ENCODE assay signal across 10 cellular contexts in the genomic region with DNA sequence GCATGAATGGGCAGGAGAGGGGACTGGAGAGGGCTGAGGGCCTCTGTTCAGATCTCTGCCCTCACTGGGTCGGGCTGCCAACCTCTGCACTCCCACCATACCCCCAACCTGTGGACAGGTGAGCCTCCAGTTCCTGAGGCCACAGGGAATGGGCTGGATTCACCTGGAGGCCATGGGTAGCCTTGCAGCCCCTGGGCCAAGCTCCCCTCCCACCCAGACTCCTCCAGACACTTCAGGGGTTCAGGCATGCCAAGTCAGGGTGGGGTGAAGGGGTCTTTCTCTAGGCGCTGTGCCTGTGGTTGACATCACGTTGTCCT.
DNase-seq lines count a peak whose midpoint lies in the region; ATAC-seq and TF ChIP-seq lines count a peak whose summit lies in the region.
"Had no signal": no experiment of that assay in that cellular context is flagged by ENCODE, and none has a peak within 500 bp of the region (broad histone marks: within the 10 kb centered on the region; RNA-seq: fewer than 3 reads in every experiment).

No MANE protein-coding gene starts in this region.

- POLR2A ChIA-PET in CD4-positive, alpha-beta memory T cell (lab: Charles Lee; ENCODE audit: partially characterized antibody): no interaction called here

- ATAC-seq in T-helper 17 cell (no peak), right cardiac atrium (no peak)
- ATAC-seq in stimulated activated memory B cell treated with anti-CD40 and anti-IgM and Interleukin-4, amounts not matched to agents 10 μg/mL and 1 μg/mL and 100 μg/mL, for 72 hours: no peak

- no peak for DNase-seq in CD4-positive, alpha-beta memory T cell
- DNase-seq in T-helper 17 cell: no peak
- DNase-seq in right cardiac atrium: no peak
- DNase-seq in sigmoid colon: no peak
- no peak for DNase-seq in stimulated activated CD4-positive, alpha-beta T cell treated with anti-CD3 and anti-CD28 coated beads, Interleukin-12 subunit alpha, Interleukin-12 subunit beta, amount 100 ng/mL, for 4 hours
- no peak for DNase-seq in AML-193 (lab: John Stamatoyannopoulos, UW)
- DNase-seq in GM19238 (ENCODE audit: insufficient read length, low spot score): no peak
- DNase-seq: DMS79, KBM-7 had no signal

- no peaks in the 10 kb centered on the region for H3K36me3 ChIP-seq in CD4-positive, alpha-beta memory T cell (ENCODE audit: insufficient read depth, low read length)
- H3K36me3 ChIP-seq in sigmoid colon: peaks cover 0 to 3% (median 1%) of the 10 kb centered on the region in 4 donors

- TF ChIP-seq EP300 in sigmoid colon (IDR thresholded peaks at IDR 0.05): no peak

- no peaks in the 10 kb centered on the region for H3K9me3 ChIP-seq in CD4-positive, alpha-beta memory T cell (ENCODE audit: control insufficient read depth in 1 of 2, low read length in 2 of 2)
- H3K9me3 ChIP-seq in T-helper 17 cell (ENCODE audit: control insufficient read depth, low read length, poor library complexity, severe bottlenecking) (no peaks in the 10 kb centered on the region), right cardiac atrium (ENCODE audit: control insufficient read depth, low read length) (no peaks in the 10 kb centered on the region), sigmoid colon (no peaks in the 10 kb centered on the region)

- H3K27me3 Mint-ChIP-seq in CD4-positive, alpha-beta memory T cell: no peaks in the 10 kb centered on the region
- H3K27me3 Mint-ChIP-seq in T-helper 17 cell: no peaks in the 10 kb centered on the region
- H3K27me3 Mint-ChIP-seq in stimulated activated memory B cell treated with anti-CD40 and anti-IgM and Interleukin-4, amounts not matched to agents 10 μg/mL and 1 μg/mL and 100 μg/mL, for 72 hours: peaks cover 12% of the 10 kb centered on the region

- no peak overlapping the region for H3K27ac ChIP-seq in CD4-positive, alpha-beta memory T cell (ENCODE audit: low read depth, low read length)
- H3K27ac ChIP-seq in right cardiac atrium (ENCODE audit: low read length): peak overlapping the region; percentile 97
- H3K27ac ChIP-seq in sigmoid colon: peak overlapping the region; percentile 85 to 92 (median 88)

- H3K27ac Mint-ChIP-seq in CD4-positive, alpha-beta memory T cell: peak overlapping the region; percentile 46 to 93 (median 75)
- H3K27ac Mint-ChIP-seq in T-helper 17 cell: peak overlapping the region; percentile 81
- H3K27ac Mint-ChIP-seq in stimulated activated memory B cell treated with anti-CD40 and anti-IgM and Interleukin-4, amounts not matched to agents 10 μg/mL and 1 μg/mL and 100 μg/mL, for 72 hours: no peak overlapping the region

- H3K36me3 Mint-ChIP-seq in CD4-positive, alpha-beta memory T cell: peaks cover 0 to 1% of the 10 kb centered on the region in 2 donors
- H3K36me3 Mint-ChIP-seq in T-helper 17 cell (ENCODE audit: low read depth): no peaks in the 10 kb centered on the region
- no peaks in the 10 kb centered on the region for H3K36me3 Mint-ChIP-seq in stimulated activated memory B cell treated with anti-CD40 and anti-IgM and Interleukin-4, amounts not matched to agents 10 μg/mL and 1 μg/mL and 100 μg/mL, for 72 hours

- H3K4me3 ChIP-seq in CD4-positive, alpha-beta memory T cell (ENCODE audit: low read length in 2 of 2): no peak overlapping the region
- H3K4me3 ChIP-seq in right cardiac atrium (ENCODE audit: low read length): no peak overlapping the region
- H3K4me3 ChIP-seq in sigmoid colon: no peak overlapping the region

- peaks cover 25 to 62% (median 48%) of the 10 kb centered on the region in 4 donors for H3K4me1 Mint-ChIP-seq in CD4-positive, alpha-beta memory T cell
- peaks cover 38% of the 10 kb centered on the region for H3K4me1 Mint-ChIP-seq in T-helper 17 cell
- H3K4me1 Mint-ChIP-seq in stimulated activated memory B cell treated with anti-CD40 and anti-IgM and Interleukin-4, amounts not matched to agents 10 μg/mL and 1 μg/mL and 100 μg/mL, for 72 hours: peaks cover 29% of the 10 kb centered on the region

- H3K27me3 ChIP-seq in CD4-positive, alpha-beta memory T cell (ENCODE audit: insufficient read depth, low read length): no peaks in the 10 kb centered on the region
- H3K27me3 ChIP-seq in right cardiac atrium (ENCODE audit: control insufficient read depth, insufficient read depth) (no peaks in the 10 kb centered on the region), sigmoid colon (no peaks in the 10 kb centered on the region)

- CTCF ChIA-PET in CD4-positive, alpha-beta memory T cell (lab: Charles Lee; ENCODE audit: partially characterized antibody): interaction anchor here (0.9 kb wide), 1 partner anchor 176 kb away, joined by 3 read pairs; no protein-coding TSS in a partner anchor

- H3K9me3 Mint-ChIP-seq in CD4-positive, alpha-beta memory T cell: no peaks in the 10 kb centered on the region
- H3K9me3 Mint-ChIP-seq in stimulated activated memory B cell treated with anti-CD40 and anti-IgM and Interleukin-4, amounts not matched to agents 10 μg/mL and 1 μg/mL and 100 μg/mL, for 72 hours: no peaks in the 10 kb centered on the region

- H3K4me3 Mint-ChIP-seq in CD4-positive, alpha-beta memory T cell: peak overlapping the region in 2 of 8 donors; percentile 8 to 54
- no peak overlapping the region for H3K4me3 Mint-ChIP-seq in T-helper 17 cell
- no peak overlapping the region for H3K4me3 Mint-ChIP-seq in stimulated activated memory B cell treated with anti-CD40 and anti-IgM and Interleukin-4, amounts not matched to agents 10 μg/mL and 1 μg/mL and 100 μg/mL, for 72 hours

- TF ChIP-seq CTCF in sigmoid colon (IDR thresholded peaks at IDR 0.05): no peak

- WGBS in right cardiac atrium: 37% methylated on average over 3 of the region's 3 CpGs
- WGBS in sigmoid colon, 2 donors: 43 to 48% methylated on average over 3 of the region's 3 CpGs

- H3K4me1 ChIP-seq in CD4-positive, alpha-beta memory T cell (ENCODE audit: insufficient read depth, low read length): peaks cover 69% of the 10 kb centered on the region
- peaks cover 75% of the 10 kb centered on the region for H3K4me1 ChIP-seq in right cardiac atrium (ENCODE audit: control insufficient read depth, insufficient read depth, low read length)
- peaks cover 0 to 100% (median 97%) of the 10 kb centered on the region in 4 donors for H3K4me1 ChIP-seq in sigmoid colon

- intact Hi-C loops in CD4-positive, alpha-beta memory T cell (cut with micrococcal nuclease): loop anchor here (5.0 kb wide), 1 partner anchor 82 kb away; the partner anchor contains the start of gene ZMIZ1
- intact Hi-C loops in right cardiac atrium (cut with DNase I): loop anchor here in 2 of 4 donors (5.0 to 10.0 kb wide), 3 partner anchors 33 to 77 kb away; no protein-coding TSS in a partner anchor
- intact Hi-C loops in sigmoid colon (cut with DNase I): loop anchor here (5.0 kb wide), 1 partner anchor 37 kb away; no protein-coding TSS in a partner anchor

- no peak for TF ChIP-seq POLR2A in sigmoid colon (IDR thresholded peaks at IDR 0.05)
